In the genomic region with DNA sequence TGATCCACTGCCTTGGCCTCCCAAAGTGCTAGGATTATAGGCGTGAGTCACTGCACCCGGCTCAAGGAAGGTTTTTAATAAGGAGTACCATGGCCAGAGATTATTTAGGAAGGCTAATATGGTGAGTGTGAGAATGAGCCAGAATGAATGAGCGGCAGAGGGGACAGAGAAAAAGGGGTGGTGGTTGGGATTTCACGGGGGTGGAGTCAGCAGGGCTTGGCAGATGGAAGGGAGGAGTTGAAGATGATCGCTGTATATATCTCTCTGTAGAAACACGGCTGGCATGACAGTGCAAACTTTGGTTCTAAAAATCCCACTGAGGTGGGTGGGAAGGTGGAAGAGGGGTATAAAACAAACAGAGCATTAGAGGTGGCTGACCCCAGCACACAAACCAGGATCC, we compare ENCODE assay signal across 23 cellular contexts.
"Had no signal": no experiment of that assay in that cellular context is flagged by ENCODE, and none has a peak within 500 bp of the region (broad histone marks: within the 10 kb centered on the region; RNA-seq: fewer than 3 reads in every experiment).

No MANE protein-coding gene starts in this region.

- H3K27me3 ChIP-seq: esophagus squamous epithelium, neural progenitor cell, spleen, uterus had no signal

- H3K4me1 ChIP-seq: esophagus squamous epithelium, neural progenitor cell, spleen, uterus had no signal

- H3K27ac ChIP-seq: epithelial cell of prostate, esophagus squamous epithelium, lower lobe of right lung, neural progenitor cell, spleen, thoracic aorta, uterus had no signal

- H3K36me3 ChIP-seq: esophagus squamous epithelium, lower lobe of right lung, neural progenitor cell, spleen, thoracic aorta, uterus had no signal

- DNase-seq: activated B cell treated with CpG ODN at 0.5 μM for 24 hours; activated CD4-positive, alpha-beta T cell treated with anti-CD3 and anti-CD28 coated beads, Interleukin-2, amount 50 U/mL, for 1 hour; activated CD8-positive, alpha-beta memory T cell treated with anti-CD3 and anti-CD28 coated beads, Interleukin-2, amount 10 ng/mL, durations not matched to agents 7 days and 5 days; activated CD8-positive, alpha-beta T cell treated with anti-CD3 and anti-CD28 coated beads for 36 hours; activated naive CD4-positive, alpha-beta T cell treated with Interleukin-2 at 50 U/mL for 16 hours; activated T-cell treated with anti-CD3 and anti-CD28 coated beads, Interleukin-2, amount 50 U/mL, for 72 hours; dermis blood vessel endothelial cell; effector CD8-positive, alpha-beta T cell; esophagus squamous epithelium; foreskin melanocyte; kidney glomerular epithelial cell; lower lobe of right lung; mesenchymal stem cell; naive thymus-derived CD8-positive, alpha-beta T cell; right cardiac atrium; spleen; stimulated activated naive CD4-positive, alpha-beta T cell treated with Interleukin-2 at 50 U/mL for 16 hours; T-helper 17 cell; T1000; uterus had no signal

- H3K4me3 ChIP-seq: esophagus squamous epithelium, lower lobe of right lung, neural progenitor cell, spleen, thoracic aorta, uterus had no signal

- H3K9me3 ChIP-seq: esophagus squamous epithelium, lower lobe of right lung, spleen, thoracic aorta, uterus had no signal
